Comparison of ENCODE assay signal across 17 cellular contexts in genomic region chr20:50289581-50289980, GRCh38.
A peak's percentile ranks its signal among the peaks of the same experiment; 100 is the strongest.
DNase-seq lines count a peak whose midpoint lies in the region; ATAC-seq, FAIRE-seq and TF ChIP-seq lines count a peak whose summit lies in the region.
"Had no signal": no experiment of that assay in that cellular context is flagged by ENCODE, and none has a peak within 500 bp of the region (broad histone marks: within the 10 kb centered on the region; RNA-seq: fewer than 3 reads in every experiment).

No MANE protein-coding gene starts in this region.

- ATAC-seq in natural killer cell treated with Interleukin-12 subunit alpha and Interleukin-12 subunit beta and Interleukin-15 and Interleukin-18, amount 100 ng/mL, for 72 hours = no peak
- ATAC-seq in natural killer cell = no peak
- ATAC-seq in K562 = no peak
- no peak for ATAC-seq in HG03196 (IDR thresholded peaks at IDR 0.05; ENCODE audit: unreplicated experiment)
- no peak for ATAC-seq in GM18867 (IDR thresholded peaks at IDR 0.05; ENCODE audit: unreplicated experiment)
- ATAC-seq: CD8-positive, alpha-beta T cell had no signal

- peak overlapping the region; percentile 31 to 89 for H3K27ac Mint-ChIP-seq in natural killer cell treated with Interleukin-12 subunit alpha and Interleukin-12 subunit beta and Interleukin-15 and Interleukin-18, amount 100 ng/mL, for 72 hours
- no peak overlapping the region for H3K27ac Mint-ChIP-seq in natural killer cell
- H3K27ac Mint-ChIP-seq: CD8-positive, alpha-beta T cell had no signal

- no peak overlapping the region for H3K9ac ChIP-seq in K562 (ENCODE audit: insufficient read depth in 1 of 2, low read depth in 2 of 2, low read length in 2 of 2)
- H3K9ac ChIP-seq: SK-N-SH had no signal

- no peak for TF ChIP-seq POLR2A in K562 (conservative IDR thresholded peaks at IDR 0.05)

- H3K36me3 ChIP-seq in K562 (ENCODE audit: control insufficient read depth, insufficient read depth, low read length) = no peaks in the 10 kb centered on the region
- no peaks in the 10 kb centered on the region for H3K36me3 ChIP-seq in osteoblast (ENCODE audit: insufficient read depth, low read length)

- intact Hi-C loops in natural killer cell (cut with micrococcal nuclease) (no loop called here), K562 (cut with micrococcal nuclease) (no loop called here)

- TF ChIP-seq EP300 in K562 (IDR thresholded peaks at IDR 0.05; ENCODE audit: low read length) = no peak

- H2AFZ ChIP-seq in K562 (ENCODE audit: low read depth, low read length) (no peak overlapping the region), osteoblast (ENCODE audit: low read length) (no peak overlapping the region)
- H2AFZ ChIP-seq: PC-9 had no signal

- H3K27me3 ChIP-seq in K562 (ENCODE audit: control insufficient read depth in 2 of 2, insufficient read depth in 2 of 2, low read length in 2 of 2) (no peaks in the 10 kb centered on the region), osteoblast (ENCODE audit: insufficient read depth, low read length) (no peaks in the 10 kb centered on the region)

- H3K9me3 ChIP-seq in K562 (replicated peaks; ENCODE audit: control insufficient read depth, insufficient read depth, low read depth, low read length) = no peaks in the 10 kb centered on the region
- H3K9me3 ChIP-seq in osteoblast (ENCODE audit: low read depth, low read length) = no peaks in the 10 kb centered on the region
- H3K9me3 ChIP-seq: SK-N-SH had no signal

- no peaks in the 10 kb centered on the region for H3K9me1 ChIP-seq in K562 (ENCODE audit: control insufficient read depth, insufficient read depth, low read length)

- H3K4me1 Mint-ChIP-seq in natural killer cell treated with Interleukin-12 subunit alpha and Interleukin-12 subunit beta and Interleukin-15 and Interleukin-18, amount 100 ng/mL, for 72 hours (ENCODE audit: low read depth in 2 of 2) = peaks cover 48 to 56% of the 10 kb centered on the region in 2 donors
- peaks cover 0 to 20% of the 10 kb centered on the region in 2 donors for H3K4me1 Mint-ChIP-seq in natural killer cell

- no peak for DNase-seq in natural killer cell treated with Interleukin-12 subunit alpha and Interleukin-12 subunit beta and Interleukin-15 and Interleukin-18, amount 100 ng/mL, for 72 hours (ENCODE audit: low spot score)
- DNase-seq in natural killer cell (no peak), K562 (ENCODE audit: extremely low read depth in 1 of 4, low spot score in 3 of 4) (no peak), osteoblast (ENCODE audit: insufficient read length, low spot score, missing footprints) (peak; percentile 23), H4 (ENCODE audit: low spot score) (no peak)
- DNase-seq: CD8-positive, alpha-beta T cell; DMS79; HCEC 1CT; KBM-7; MV-4-11; NCI-H1417 treated with DMSO at 0.1 percent for 48 hours; NCI-H2081; NCI-H510A treated with DMSO at 0.1 percent for 48 hours; PC-9; SK-N-SH had no signal

- no peaks in the 10 kb centered on the region for H3K79me2 ChIP-seq in K562 (ENCODE audit: control insufficient read depth, insufficient read depth, low read length)
- no peaks in the 10 kb centered on the region for H3K79me2 ChIP-seq in osteoblast (ENCODE audit: insufficient read depth, low read length)

- CTCF ChIA-PET in K562 (lab: Yijun Ruan, JAX; ENCODE audit: low intra/inter-chr PET ratio) = no interaction called here

- no TSS peak for BruUV-seq in K562 (replicated peaks; lab: Mats Ljungman, UMichigan)

- H3K27me3 Mint-ChIP-seq in natural killer cell treated with Interleukin-12 subunit alpha and Interleukin-12 subunit beta and Interleukin-15 and Interleukin-18, amount 100 ng/mL, for 72 hours = peaks cover 18 to 21% of the 10 kb centered on the region in 2 donors
- peaks cover 35 to 39% of the 10 kb centered on the region in 2 donors for H3K27me3 Mint-ChIP-seq in natural killer cell (ENCODE audit: low read depth in 2 of 2)

- no peak overlapping the region for H3K4me3 ChIP-seq in K562
- no peak overlapping the region for H3K4me3 ChIP-seq in osteoblast (ENCODE audit: insufficient read depth, low read length)
- H3K4me3 ChIP-seq: PC-9 had no signal

- no peak for FAIRE-seq in K562 (lab: Jason Lieb, UNC)

- H3K4me2 ChIP-seq in K562 (ENCODE audit: insufficient read depth, low read length) (no peak overlapping the region), osteoblast (ENCODE audit: insufficient read depth, low read length) (no peak overlapping the region)
- H3K4me2 ChIP-seq: PC-9, SK-N-SH had no signal

- H4K20me1 ChIP-seq in K562 (replicated peaks; ENCODE audit: control insufficient read depth, insufficient read depth, low read length) (no peaks in the 10 kb centered on the region), osteoblast (ENCODE audit: insufficient read depth, low read length) (no peaks in the 10 kb centered on the region)

- no peaks in the 10 kb centered on the region for H3K9me3 Mint-ChIP-seq in natural killer cell treated with Interleukin-12 subunit alpha and Interleukin-12 subunit beta and Interleukin-15 and Interleukin-18, amount 100 ng/mL, for 72 hours
- H3K9me3 Mint-ChIP-seq in natural killer cell = no peaks in the 10 kb centered on the region
- H3K9me3 Mint-ChIP-seq: CD8-positive, alpha-beta T cell had no signal

- TF ChIP-seq RAD21 in K562 (CRISPR knock-in tag; conservative IDR thresholded peaks at IDR 0.05 in 1 of 2, IDR thresholded peaks at IDR 0.05 in 1 of 2) = no peak

- H3K4me3 Mint-ChIP-seq in natural killer cell treated with Interleukin-12 subunit alpha and Interleukin-12 subunit beta and Interleukin-15 and Interleukin-18, amount 100 ng/mL, for 72 hours = peak overlapping the region; percentile 43
- H3K4me3 Mint-ChIP-seq in natural killer cell = no peak overlapping the region
- H3K4me3 Mint-ChIP-seq: CD8-positive, alpha-beta T cell had no signal

- H3K4me1 ChIP-seq in K562 (replicated peaks in 1 of 2; ENCODE audit: control insufficient read depth in 2 of 2, insufficient read depth in 2 of 2, low read length in 2 of 2) = peaks cover 27 to 51% of the 10 kb centered on the region in 2 experiments
- peaks cover 39% of the 10 kb centered on the region for H3K4me1 ChIP-seq in osteoblast (ENCODE audit: insufficient read depth, low read length)

- POLR2A ChIA-PET in K562 (lab: Yijun Ruan, JAX) = interaction anchor here (0.6 kb wide), 1 partner anchor 64 kb away, joined by 3 read pairs; no protein-coding TSS in a partner anchor

- H3K36me3 Mint-ChIP-seq in natural killer cell treated with Interleukin-12 subunit alpha and Interleukin-12 subunit beta and Interleukin-15 and Interleukin-18, amount 100 ng/mL, for 72 hours = peaks cover 6% of the 10 kb centered on the region
- H3K36me3 Mint-ChIP-seq in natural killer cell = no peaks in the 10 kb centered on the region
- H3K36me3 Mint-ChIP-seq: CD8-positive, alpha-beta T cell had no signal

- TF ChIP-seq CTCF in natural killer cell (IDR thresholded peaks at IDR 0.05) (no peak), K562 (IDR thresholded peaks at IDR 0.05 in 2 of 3, conservative IDR thresholded peaks at IDR 0.05 in 1 of 3; ENCODE audit: insufficient read depth in 2 of 3, low read depth in 1 of 3, low read length in 3 of 3) (no peak), osteoblast (IDR thresholded peaks at IDR 0.05; ENCODE audit: extremely low read depth, low read depth, low read length) (no peak)

- in situ Hi-C loops in K562 (cut with MboI) = no loop called here

- 84% methylated on average over 10 of the region's 10 CpGs for WGBS in K562 (ENCODE audit: insufficient coverage, low coverage, missing lambda C conversion rate)

- no peak overlapping the region for H3K27ac ChIP-seq in K562 (ENCODE audit: extremely low read depth, low read depth, low read length)
- no peak overlapping the region for H3K27ac ChIP-seq in osteoblast (ENCODE audit: low read depth, low read length)
- H3K27ac ChIP-seq: PC-9 had no signal

TF ChIP-seq in K562, 482 proteins besides CTCF, POLR2A, EP300 and RAD21 (continues in another document):
- TF ChIP-seq, protein P1, sequence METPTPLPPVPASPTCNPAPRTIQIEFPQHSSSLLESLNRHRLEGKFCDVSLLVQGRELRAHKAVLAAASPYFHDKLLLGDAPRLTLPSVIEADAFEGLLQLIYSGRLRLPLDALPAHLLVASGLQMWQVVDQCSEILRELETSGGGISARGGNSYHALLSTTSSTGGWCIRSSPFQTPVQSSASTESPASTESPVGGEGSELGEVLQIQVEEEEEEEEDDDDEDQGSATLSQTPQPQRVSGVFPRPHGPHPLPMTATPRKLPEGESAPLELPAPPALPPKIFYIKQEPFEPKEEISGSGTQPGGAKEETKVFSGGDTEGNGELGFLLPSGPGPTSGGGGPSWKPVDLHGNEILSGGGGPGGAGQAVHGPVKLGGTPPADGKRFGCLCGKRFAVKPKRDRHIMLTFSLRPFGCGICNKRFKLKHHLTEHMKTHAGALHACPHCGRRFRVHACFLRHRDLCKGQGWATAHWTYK (CRISPR knock-in tag; IDR thresholded peaks at IDR 0.05) = no peak
- TF ChIP-seq, protein P2, sequence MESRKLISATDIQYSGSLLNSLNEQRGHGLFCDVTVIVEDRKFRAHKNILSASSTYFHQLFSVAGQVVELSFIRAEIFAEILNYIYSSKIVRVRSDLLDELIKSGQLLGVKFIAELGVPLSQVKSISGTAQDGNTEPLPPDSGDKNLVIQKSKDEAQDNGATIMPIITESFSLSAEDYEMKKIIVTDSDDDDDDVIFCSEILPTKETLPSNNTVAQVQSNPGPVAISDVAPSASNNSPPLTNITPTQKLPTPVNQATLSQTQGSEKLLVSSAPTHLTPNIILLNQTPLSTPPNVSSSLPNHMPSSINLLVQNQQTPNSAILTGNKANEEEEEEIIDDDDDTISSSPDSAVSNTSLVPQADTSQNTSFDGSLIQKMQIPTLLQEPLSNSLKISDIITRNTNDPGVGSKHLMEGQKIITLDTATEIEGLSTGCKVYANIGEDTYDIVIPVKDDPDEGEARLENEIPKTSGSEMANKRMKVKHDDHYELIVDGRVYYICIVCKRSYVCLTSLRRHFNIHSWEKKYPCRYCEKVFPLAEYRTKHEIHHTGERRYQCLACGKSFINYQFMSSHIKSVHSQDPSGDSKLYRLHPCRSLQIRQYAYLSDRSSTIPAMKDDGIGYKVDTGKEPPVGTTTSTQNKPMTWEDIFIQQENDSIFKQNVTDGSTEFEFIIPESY (CRISPR knock-in tag; IDR thresholded peaks at IDR 0.05) = peak; percentile 42; the same call in 1 of the 2 replicates
- TF ChIP-seq, protein P3, sequence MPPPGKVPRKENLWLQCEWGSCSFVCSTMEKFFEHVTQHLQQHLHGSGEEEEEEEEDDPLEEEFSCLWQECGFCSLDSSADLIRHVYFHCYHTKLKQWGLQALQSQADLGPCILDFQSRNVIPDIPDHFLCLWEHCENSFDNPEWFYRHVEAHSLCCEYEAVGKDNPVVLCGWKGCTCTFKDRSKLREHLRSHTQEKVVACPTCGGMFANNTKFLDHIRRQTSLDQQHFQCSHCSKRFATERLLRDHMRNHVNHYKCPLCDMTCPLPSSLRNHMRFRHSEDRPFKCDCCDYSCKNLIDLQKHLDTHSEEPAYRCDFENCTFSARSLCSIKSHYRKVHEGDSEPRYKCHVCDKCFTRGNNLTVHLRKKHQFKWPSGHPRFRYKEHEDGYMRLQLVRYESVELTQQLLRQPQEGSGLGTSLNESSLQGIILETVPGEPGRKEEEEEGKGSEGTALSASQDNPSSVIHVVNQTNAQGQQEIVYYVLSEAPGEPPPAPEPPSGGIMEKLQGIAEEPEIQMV (tag; conservative IDR thresholded peaks at IDR 0.05; ENCODE audit: low read depth) = no peak
- TF ChIP-seq MYBL2 (IDR thresholded peaks at IDR 0.05; ENCODE audit: low read depth) = no peak
- TF ChIP-seq MYBL2 (CRISPR knock-in tag; IDR thresholded peaks at IDR 0.05; ENCODE audit: borderline replicate concordance) = no peak

Comparison
In these comparisons a context has a peak if more than half of its experiments do, and no peak if none do; other contexts are left out.
1. H3K27ac Mint-ChIP-seq: peak in natural killer cell treated with Interleukin-12 subunit alpha and Interleukin-12 subunit beta and Interleukin-15 and Interleukin-18, amount 100 ng/mL, for 72 hours (2 of 2); none in natural killer cell (0 of 2).